8 cellular contexts compared by ENCODE assay signal in genomic region chr17:44348234-44348987, GRCh38. TPM values are rescaled to one million over a fixed set of nuclear protein-coding genes. Genes with fewer than 3 reads are reported as not detected.
DNase-seq lines count a peak whose midpoint lies in the region; ATAC-seq and TF ChIP-seq lines count a peak whose summit lies in the region.

No MANE protein-coding gene starts in this region.

- CTCF ChIA-PET in CD4-positive, alpha-beta memory T cell (lab: Charles Lee; ENCODE audit: partially characterized antibody) = interaction anchor here (0.8 to 2.2 kb wide), 3 partner anchors 10 to 138 kb away, joined by 3 to 7 read pairs (median 5); no protein-coding TSS in a partner anchor
- CTCF ChIA-PET in A673 (lab: Charles Lee) = no interaction called here

- no peaks in the 10 kb centered on the region for H3K9me3 ChIP-seq in CD4-positive, alpha-beta memory T cell (ENCODE audit: control insufficient read depth in 1 of 2, low read length in 2 of 2)
- no peaks in the 10 kb centered on the region for H3K9me3 ChIP-seq in A673 (ENCODE audit: low read depth, low read length, poor library complexity, severe bottlenecking)

- H3K9me3 Mint-ChIP-seq in CD4-positive, alpha-beta memory T cell = no peaks in the 10 kb centered on the region
- H3K9me3 Mint-ChIP-seq in chondrocyte (ENCODE audit: low read depth) = no peaks in the 10 kb centered on the region
- no peaks in the 10 kb centered on the region for H3K9me3 Mint-ChIP-seq in stimulated activated memory B cell treated with anti-CD40 and anti-IgM and Interleukin-4, amounts not matched to agents 10 μg/mL and 1 μg/mL and 100 μg/mL, for 72 hours

- peaks cover 10% of the 10 kb centered on the region for H3K4me1 ChIP-seq in CD4-positive, alpha-beta memory T cell (ENCODE audit: insufficient read depth, low read length)
- no peaks in the 10 kb centered on the region for H3K4me1 ChIP-seq in A673 (ENCODE audit: insufficient read depth, low read length, poor library complexity, severe bottlenecking)

- H3K4me3 ChIP-seq in CD4-positive, alpha-beta memory T cell (ENCODE audit: low read length in 2 of 2) = no peak overlapping the region
- H3K4me3 ChIP-seq in A673 (ENCODE audit: low read depth, low read length, poor library complexity, severe bottlenecking) = no peak overlapping the region

- H3K4me1 Mint-ChIP-seq in CD4-positive, alpha-beta memory T cell = peaks cover 13 to 35% (median 24%) of the 10 kb centered on the region in 4 donors
- H3K4me1 Mint-ChIP-seq in chondrocyte (ENCODE audit: low read depth) = peaks cover 14% of the 10 kb centered on the region
- peaks cover 84% of the 10 kb centered on the region for H3K4me1 Mint-ChIP-seq in stimulated activated memory B cell treated with anti-CD40 and anti-IgM and Interleukin-4, amounts not matched to agents 10 μg/mL and 1 μg/mL and 100 μg/mL, for 72 hours

- no peaks in the 10 kb centered on the region for H3K27me3 Mint-ChIP-seq in CD4-positive, alpha-beta memory T cell
- H3K27me3 Mint-ChIP-seq in chondrocyte (ENCODE audit: low read depth) = no peaks in the 10 kb centered on the region
- no peaks in the 10 kb centered on the region for H3K27me3 Mint-ChIP-seq in stimulated activated memory B cell treated with anti-CD40 and anti-IgM and Interleukin-4, amounts not matched to agents 10 μg/mL and 1 μg/mL and 100 μg/mL, for 72 hours

- POLR2A ChIA-PET in CD4-positive, alpha-beta memory T cell (lab: Charles Lee; ENCODE audit: partially characterized antibody) = interaction anchor here (0.6 to 1.2 kb wide), 3 partner anchors 127 to 136 kb away, joined by 3 read pairs; no protein-coding TSS in a partner anchor
- POLR2A ChIA-PET in A673 (lab: Charles Lee; ENCODE audit: low non-redundant PET) = no interaction called here

- peaks cover 3 to 10% of the 10 kb centered on the region in 2 donors for H3K36me3 Mint-ChIP-seq in CD4-positive, alpha-beta memory T cell
- H3K36me3 Mint-ChIP-seq in chondrocyte (ENCODE audit: low read depth) = peaks cover 5% of the 10 kb centered on the region
- peaks cover 46% of the 10 kb centered on the region for H3K36me3 Mint-ChIP-seq in stimulated activated memory B cell treated with anti-CD40 and anti-IgM and Interleukin-4, amounts not matched to agents 10 μg/mL and 1 μg/mL and 100 μg/mL, for 72 hours

- peak; percentile 28 for ATAC-seq in GM19467 (IDR thresholded peaks at IDR 0.05; ENCODE audit: unreplicated experiment)
- ATAC-seq in stimulated activated memory B cell treated with anti-CD40 and anti-IgM and Interleukin-4, amounts not matched to agents 10 μg/mL and 1 μg/mL and 100 μg/mL, for 72 hours = peak; percentile 88
- ATAC-seq in sciatic nerve = no peak

- no peak overlapping the region for H3K4me3 Mint-ChIP-seq in CD4-positive, alpha-beta memory T cell
- no peak overlapping the region for H3K4me3 Mint-ChIP-seq in chondrocyte (ENCODE audit: unreplicated experiment)
- H3K4me3 Mint-ChIP-seq in stimulated activated memory B cell treated with anti-CD40 and anti-IgM and Interleukin-4, amounts not matched to agents 10 μg/mL and 1 μg/mL and 100 μg/mL, for 72 hours = peak overlapping the region; percentile 29

- TF ChIP-seq CTCF in chondrocyte (IDR thresholded peaks at IDR 0.05) = no peak
- TF ChIP-seq CTCF in A673 (conservative IDR thresholded peaks at IDR 0.05; ENCODE audit: low read depth, low read length) = no peak

- H3K36me3 ChIP-seq in CD4-positive, alpha-beta memory T cell (ENCODE audit: insufficient read depth, low read length) = no peaks in the 10 kb centered on the region
- H3K36me3 ChIP-seq in A673 (ENCODE audit: insufficient read depth, low read length, poor library complexity, severe bottlenecking) = no peaks in the 10 kb centered on the region

- BruUV-seq in A673 (replicated peaks; lab: Mats Ljungman, UMichigan) = no TSS peak

- H3K27ac ChIP-seq in CD4-positive, alpha-beta memory T cell (ENCODE audit: low read depth, low read length) = no peak overlapping the region
- no peak overlapping the region for H3K27ac ChIP-seq in A673 (ENCODE audit: low read depth, low read length, poor library complexity, severe bottlenecking)

- H3K27me3 ChIP-seq in CD4-positive, alpha-beta memory T cell (ENCODE audit: insufficient read depth, low read length) = no peaks in the 10 kb centered on the region
- H3K27me3 ChIP-seq in A673 (replicated peaks; ENCODE audit: insufficient read depth, low read depth, low read length, poor library complexity) = no peaks in the 10 kb centered on the region

- DNase-seq in CD4-positive, alpha-beta memory T cell = no peak
- peak; percentile 96 for DNase-seq in HPDE6-E6E7 (ENCODE audit: extremely low spot score)
- no peak for DNase-seq in chondrocyte (ENCODE audit: low spot score)
- no peak for DNase-seq in A673 (ENCODE audit: low spot score)
- no peak for DNase-seq in sciatic nerve (ENCODE audit: low spot score)
- no peak for DNase-seq in activated effector memory CD4-positive, alpha-beta T cell treated with Interleukin-2 at 50 U/mL for 16 hours

- H3K27ac Mint-ChIP-seq in CD4-positive, alpha-beta memory T cell = peak overlapping the region in 4 of 7 donors; percentile 8 to 71 (median 44)
- peak overlapping the region; percentile 57 for H3K27ac Mint-ChIP-seq in chondrocyte (ENCODE audit: unreplicated experiment)
- H3K27ac Mint-ChIP-seq in stimulated activated memory B cell treated with anti-CD40 and anti-IgM and Interleukin-4, amounts not matched to agents 10 μg/mL and 1 μg/mL and 100 μg/mL, for 72 hours = peak overlapping the region; percentile 97

- intact Hi-C loops in CD4-positive, alpha-beta memory T cell (cut with micrococcal nuclease) = no loop called here
- intact Hi-C loops in A673 (cut with micrococcal nuclease; ENCODE audit: unreplicated experiment) (loop anchor here (5.0 kb wide), 1 partner anchor 136 kb away; no protein-coding TSS in a partner anchor), sciatic nerve (cut with DNase I) (no loop called here)

RNA-seq across cellular contexts. Expression of gene GRN, which starts 3.3 kb away (rescaled TPM):
- total RNA-seq in CD4-positive, alpha-beta memory T cell = 10 to 100 TPM; 49.5 to 50.0 TPM
- polyA plus RNA-seq in CD4-positive, alpha-beta memory T cell = 10 to 100 TPM; 45.9 to 69.2 TPM
- total RNA-seq in chondrocyte = 340 to 401 TPM (median 342 TPM) in 3 replicates
- 50.4 and 52.0 TPM in 2 replicates for total RNA-seq in A673 (2021)
- 169 TPM for total RNA-seq in sciatic nerve

RNA-seq across cellular contexts. Expression of gene FAM171A2, which starts 15.2 kb away (rescaled TPM):
- total RNA-seq in CD4-positive, alpha-beta memory T cell = under 1 TPM; 0.52 to 0.72 TPM
- polyA plus RNA-seq in CD4-positive, alpha-beta memory T cell = under 1 TPM in 1 of 2 donors, not detected in 1; 0.13 TPM
- total RNA-seq in chondrocyte (14.8 to 20.6 TPM (median 18.6 TPM) in 3 replicates), A673 (2021) (12.8 and 14.9 TPM in 2 replicates), sciatic nerve (3.7 TPM)

RNA-seq across cellular contexts. Expression of gene SLC25A39, which starts 23.8 kb away (rescaled TPM):
- total RNA-seq in CD4-positive, alpha-beta memory T cell = 10 to 100 TPM; 91.2 to 94.4 TPM
- 100 to 1,000 TPM; 116 to 140 TPM for polyA plus RNA-seq in CD4-positive, alpha-beta memory T cell
- total RNA-seq in chondrocyte (78.6 to 95.5 TPM (median 84.1 TPM) in 3 replicates), A673 (2021) (75.5 and 83.5 TPM in 2 replicates), sciatic nerve (91.6 TPM)

RNA-seq across cellular contexts. Expression of gene RUNDC3A, which starts 40.0 kb away (rescaled TPM):
- total RNA-seq in CD4-positive, alpha-beta memory T cell = under 1 TPM in 1 of 2 experiments, not detected in 1; 0.19 TPM
- polyA plus RNA-seq in CD4-positive, alpha-beta memory T cell = under 1 TPM in 1 of 2 donors, not detected in 1; 0.28 TPM
- total RNA-seq in chondrocyte (0.40 to 0.77 TPM (median 0.77 TPM) in 3 replicates), A673 (2021) (0.56 and 1.2 TPM in 2 replicates), sciatic nerve (2.9 TPM)

RNA-seq across cellular contexts. Expression of gene ITGA2B, which starts 41.0 kb away (rescaled TPM):
- total RNA-seq in CD4-positive, alpha-beta memory T cell = 1 to 10 TPM in 1 of 2 experiments, under 1 TPM in 1; 0.44 to 1.0 TPM
- not detected for polyA plus RNA-seq in CD4-positive, alpha-beta memory T cell
- total RNA-seq in chondrocyte (1.7 to 2.2 TPM (median 2.0 TPM) in 3 replicates), A673 (2021) (0.62 and 1.0 TPM in 2 replicates), sciatic nerve (6.2 TPM)

Comparison
In these comparisons a context has a peak if more than half of its experiments do, and no peak if none do; other contexts are left out.
1. H3K27ac Mint-ChIP-seq: peak in every context shown above with its lines; median percentile 97 in stimulated activated memory B cell treated with anti-CD40 and anti-IgM and Interleukin-4, amounts not matched to agents 10 μg/mL and 1 μg/mL and 100 μg/mL, for 72 hours; 57 in chondrocyte; 44 in CD4-positive, alpha-beta memory T cell.